Comparison of ENCODE assay signal across 1 cellular context in genomic region chr2:85801871-85802270, GRCh38.
TF ChIP-seq lines count a peak whose summit lies in the region.

No MANE protein-coding gene starts in this region.

TF ChIP-seq in IMR-90, 13 proteins besides CTCF, POLR2A, EP300 and RAD21:
- TF ChIP-seq MAFK (IDR thresholded peaks at IDR 0.05; ENCODE audit: low read depth, low read length) = no peak
- TF ChIP-seq FOS (IDR thresholded peaks at IDR 0.05; ENCODE audit: low read depth, low read length) = no peak
- TF ChIP-seq SMC3 (IDR thresholded peaks at IDR 0.05; ENCODE audit: low read depth, low read length) = no peak
- no peak for TF ChIP-seq ELK1 (IDR thresholded peaks at IDR 0.05; ENCODE audit: borderline replicate concordance, low read depth, low read length)
- no peak for TF ChIP-seq MXI1 (IDR thresholded peaks at IDR 0.05; ENCODE audit: borderline replicate concordance, low read depth, low read length)
- no peak for TF ChIP-seq BHLHE40 (IDR thresholded peaks at IDR 0.05; ENCODE audit: low read depth, low read length)
- no peak for TF ChIP-seq CHD1 (IDR thresholded peaks at IDR 0.05; ENCODE audit: low read depth, low read length)
- no peak for TF ChIP-seq CEBPB (IDR thresholded peaks at IDR 0.05; ENCODE audit: low read depth, low read length)
- TF ChIP-seq MAZ (IDR thresholded peaks at IDR 0.05; ENCODE audit: borderline replicate concordance, low read depth, low read length) = no peak
- TF ChIP-seq NFE2L2 (IDR thresholded peaks at IDR 0.05; ENCODE audit: low read depth, low read length) = no peak
- TF ChIP-seq RFX5 (IDR thresholded peaks at IDR 0.05; ENCODE audit: low read depth, low read length) = no peak
- no peak for TF ChIP-seq USF2 (IDR thresholded peaks at IDR 0.05; ENCODE audit: low read depth, low read length)
- TF ChIP-seq RCOR1 (IDR thresholded peaks at IDR 0.05; ENCODE audit: insufficient replicate concordance, low read length) = no peak
TF ChIP-seq in IMR-90: peak in this region for 0.
